ENCODE assay signal across 25 cellular contexts in the genomic region with DNA sequence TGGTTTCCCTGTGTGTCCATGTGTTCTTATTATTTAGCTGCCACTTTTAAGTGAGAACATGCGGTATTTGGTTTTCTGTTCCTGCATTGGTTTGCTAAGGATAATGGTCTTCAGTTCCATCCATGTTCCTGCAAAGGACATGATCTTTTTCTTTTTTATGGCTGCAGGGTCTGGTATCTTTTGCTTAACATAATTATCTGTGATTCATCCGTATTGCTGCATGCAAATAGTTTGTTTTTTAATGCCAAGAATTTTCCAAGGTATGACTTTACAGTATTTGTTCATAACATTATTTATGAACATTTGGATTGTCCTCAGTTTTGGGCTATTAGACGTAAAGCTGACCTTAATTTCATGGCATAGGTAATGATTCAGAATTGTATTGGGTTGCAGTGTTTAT.
"Had no signal": no experiment of that assay in that cellular context is flagged by ENCODE, and none has a peak within 500 bp of the region (broad histone marks: within the 10 kb centered on the region; RNA-seq: fewer than 3 reads in every experiment).

No MANE protein-coding gene starts in this region.

- ATAC-seq: activated CD4-positive, CD25-positive, alpha-beta regulatory T cell treated with anti-CD3 and anti-CD28 coated beads, Interleukin-2, amount 50 U/mL, for 24 hours; activated CD8-positive, alpha-beta T cell treated with anti-CD3 and anti-CD28 coated beads, Interleukin-2, amount 10 ng/mL, durations not matched to agents 7 days and 5 days; left lung; sciatic nerve; stimulated activated memory B cell treated with anti-CD40 and anti-IgM and Interleukin-4, amounts not matched to agents 10 μg/mL and 1 μg/mL and 100 μg/mL, for 72 hours had no signal

- H3K4me1 ChIP-seq: left lung had no signal

- H3K4me3 ChIP-seq: cardiac muscle cell, left lung, lung, stomach, suprapubic skin, tibial nerve had no signal

- H3K27me3 Mint-ChIP-seq: activated CD4-positive, alpha-beta T cell treated with anti-CD3 and anti-CD28 coated beads, Interleukin-2, amount 10 ng/mL, durations not matched to agents 7 days and 5 days; activated naive CD8-positive, alpha-beta T cell treated with anti-CD3 and anti-CD28 coated beads, Interleukin-2, amount 10 ng/mL, durations not matched to agents 7 days and 5 days; stimulated activated memory B cell treated with anti-CD40 and anti-IgM and Interleukin-4, amounts not matched to agents 10 μg/mL and 1 μg/mL and 100 μg/mL, for 72 hours had no signal

- DNase-seq: activated CD4-positive, alpha-beta T cell treated with anti-CD3 and anti-CD28 coated beads, Interleukin-2, amount 10 ng/mL, durations not matched to agents 7 days and 5 days; activated CD8-positive, alpha-beta T cell treated with anti-CD3 and anti-CD28 coated beads, Interleukin-2, amount 10 ng/mL, durations not matched to agents 7 days and 5 days; activated naive CD4-positive, alpha-beta T cell; activated naive CD8-positive, alpha-beta T cell treated with anti-CD3 and anti-CD28 coated beads, Interleukin-2, amount 10 ng/mL, durations not matched to agents 7 days and 5 days; cortex of kidney; foreskin melanocyte; immature natural killer cell; kidney glomerular epithelial cell; left lung; midbrain; occipital lobe; small intestine; stimulated activated CD4-positive, alpha-beta T cell treated with anti-CD3 and anti-CD28 coated beads, Interleukin-2, amount 100 ng/mL, for 24 hours; stomach; SW 1271; T-helper 2 cell had no signal

- H3K4me3 Mint-ChIP-seq: activated CD4-positive, alpha-beta T cell treated with anti-CD3 and anti-CD28 coated beads, Interleukin-2, amount 10 ng/mL, durations not matched to agents 7 days and 5 days; activated CD8-positive, alpha-beta T cell treated with anti-CD3 and anti-CD28 coated beads, Interleukin-2, amount 10 ng/mL, durations not matched to agents 7 days and 5 days; activated naive CD8-positive, alpha-beta T cell treated with anti-CD3 and anti-CD28 coated beads, Interleukin-2, amount 10 ng/mL, durations not matched to agents 7 days and 5 days; immature natural killer cell; stimulated activated memory B cell treated with anti-CD40 and anti-IgM and Interleukin-4, amounts not matched to agents 10 μg/mL and 1 μg/mL and 100 μg/mL, for 72 hours had no signal

- H3K27me3 ChIP-seq: cardiac muscle cell, left lung, stomach, suprapubic skin, tibial nerve had no signal

- H3K27ac Mint-ChIP-seq: activated CD4-positive, alpha-beta T cell treated with anti-CD3 and anti-CD28 coated beads, Interleukin-2, amount 10 ng/mL, durations not matched to agents 7 days and 5 days; activated CD8-positive, alpha-beta T cell treated with anti-CD3 and anti-CD28 coated beads, Interleukin-2, amount 10 ng/mL, durations not matched to agents 7 days and 5 days; activated naive CD8-positive, alpha-beta T cell treated with anti-CD3 and anti-CD28 coated beads, Interleukin-2, amount 10 ng/mL, durations not matched to agents 7 days and 5 days; activated T-helper 2 cell treated with anti-CD3 and anti-CD28 coated beads, Interferon-gamma antibody, Interleukin-2, Interleukin-4, amounts not matched to agents 10 μg/mL and 5 μg/mL and 100 μg/mL, durations not matched to agents 14 hours and 24 hours and 36 hours; stimulated activated memory B cell treated with anti-CD40 and anti-IgM and Interleukin-4, amounts not matched to agents 10 μg/mL and 1 μg/mL and 100 μg/mL, for 72 hours had no signal

- H3K36me3 ChIP-seq: cardiac muscle cell had no signal

- H3K9me3 ChIP-seq: left lung, stomach, suprapubic skin had no signal

- H3K27ac ChIP-seq: cardiac muscle cell, epithelial cell of prostate, left lung, stomach, suprapubic skin, tibial nerve had no signal

- H3K9me3 Mint-ChIP-seq: immature natural killer cell; stimulated activated memory B cell treated with anti-CD40 and anti-IgM and Interleukin-4, amounts not matched to agents 10 μg/mL and 1 μg/mL and 100 μg/mL, for 72 hours had no signal
